ENCODE assay signal across 6 cellular contexts in the genomic region with DNA sequence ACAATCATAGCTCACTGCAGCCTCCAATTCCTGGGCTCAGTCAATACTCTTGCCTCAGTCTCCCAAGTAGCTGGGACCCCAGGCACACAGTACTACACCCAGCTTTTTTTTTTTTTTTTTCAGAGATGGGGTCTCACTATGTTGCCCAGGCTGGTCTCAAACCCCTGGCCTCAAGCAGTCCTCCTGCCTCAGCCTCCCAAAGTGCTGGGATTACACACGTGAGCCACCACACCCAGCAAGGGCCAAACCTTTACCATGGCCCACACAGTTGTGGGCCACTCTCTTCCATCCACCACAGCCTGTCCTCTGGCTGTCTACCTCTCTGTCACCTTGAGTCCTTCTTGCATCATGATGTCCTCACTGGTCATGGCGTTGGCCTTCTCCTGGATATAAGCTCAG. TPM values are rescaled to one million over a fixed set of nuclear protein-coding genes. Genes with fewer than 3 reads are reported as not detected.
"Had no signal": no experiment of that assay in that cellular context is flagged by ENCODE, and none has a peak within 500 bp of the region (broad histone marks: within the 10 kb centered on the region; RNA-seq: fewer than 3 reads in every experiment).

No MANE protein-coding gene starts in this region.

RNA-seq across cellular contexts. Expression of gene MYL10, which starts 24.2 kb away (rescaled TPM):
- total RNA-seq: HT-29, NCI-H460, PC-9, Peyer's patch, Right ventricle myocardium inferior, RPMI7951 had no signal
